Comparison of ENCODE assay signal across 8 cellular contexts in genomic region chr4:24419147-24420034, GRCh38.
DNase-seq lines count a peak whose midpoint lies in the region; ATAC-seq and TF ChIP-seq lines count a peak whose summit lies in the region.

No MANE protein-coding gene starts in this region.

- TF ChIP-seq POLR2A in lower leg skin (IDR thresholded peaks at IDR 0.05), result no peak

- ATAC-seq in GM18870 (IDR thresholded peaks at IDR 0.05; ENCODE audit: unreplicated experiment), result peak; percentile 88
- ATAC-seq in HG03135 (IDR thresholded peaks at IDR 0.05; ENCODE audit: unreplicated experiment), result peak; percentile 71

- H3K4me3 ChIP-seq in coronary artery (no peak overlapping the region), lower leg skin (ENCODE audit: low read depth, poor library complexity, severe bottlenecking) (no peak overlapping the region)

- H3K27ac ChIP-seq in coronary artery, result no peak overlapping the region

- intact Hi-C loops in lower leg skin (cut with DNase I; ENCODE audit: low total_unique reads), result loop anchor here (5.0 to 10.0 kb wide), 2 partner anchors 1282 to 1525 kb away; no protein-coding TSS in a partner anchor

- DNase-seq in AG20443 (ENCODE audit: low spot score) (peak; percentile 85), NCI-H345 treated with DMSO at 0.1 percent for 48 hours (lab: John Stamatoyannopoulos, UW; ENCODE audit: unreplicated experiment) (peak; percentile 12), coronary artery (ENCODE audit: low spot score) (no peak), lower leg skin (ENCODE audit: low spot score in 2 of 2) (peak; percentile 58 to 93)
- DNase-seq in activated CD4-positive, alpha-beta T cell treated with anti-CD3 and anti-CD28 coated beads for 4 hours, result peak; percentile 44 to 64
- peak; percentile 41 for DNase-seq in stimulated activated CD8-positive, alpha-beta memory T cell treated with anti-CD3 and anti-CD28 coated beads, Interleukin-15, amount 100 ng/mL, for 24 hours (ENCODE audit: low read depth)

- WGBS in lower leg skin, 2 donors, result 13 to 16% methylated on average over 8 of the region's 8 CpGs

- peak; percentile 90 for TF ChIP-seq CTCF in coronary artery (IDR thresholded peaks at IDR 0.05)
- peak in 1 of 3 donors; percentile 55 for TF ChIP-seq CTCF in lower leg skin (IDR thresholded peaks at IDR 0.05)
